ENCODE assay signal across 8 cellular contexts in the genomic region with DNA sequence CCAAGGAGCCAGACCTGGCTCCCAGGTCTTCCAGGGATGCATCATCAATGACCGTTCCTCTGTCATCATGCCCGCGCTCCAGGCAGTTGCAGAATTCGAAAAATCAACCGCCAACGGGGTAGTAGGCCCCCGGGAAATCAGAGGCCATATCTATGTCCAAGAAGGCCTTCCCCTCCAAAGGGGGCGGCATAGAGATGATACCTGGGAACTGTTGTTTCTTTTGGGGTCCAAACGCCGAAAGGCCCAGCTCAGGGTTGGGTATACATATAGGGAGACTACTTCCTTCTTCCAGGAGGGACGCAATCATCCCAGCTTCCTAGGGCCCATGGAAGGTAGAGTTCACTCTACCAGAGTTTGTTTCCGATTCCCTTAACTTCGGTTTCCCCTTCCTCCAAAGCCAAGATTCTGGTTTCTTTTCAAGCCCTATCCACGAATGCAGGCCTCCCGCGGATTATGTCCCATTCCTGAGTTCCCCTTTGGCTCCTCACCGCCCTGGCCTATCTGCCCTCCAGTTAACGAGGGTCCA. TPM values are rescaled to one million over a fixed set of nuclear protein-coding genes. Genes with fewer than 3 reads are reported as not detected.
DNase-seq lines count a peak whose midpoint lies in the region; ATAC-seq and TF ChIP-seq lines count a peak whose summit lies in the region.

No MANE protein-coding gene starts in this region.

- peaks cover 22 to 26% of the 10 kb centered on the region in 2 experiments for H3K36me3 ChIP-seq in SK-N-SH (replicated peaks in 1 of 2; ENCODE audit: control insufficient read depth in 1 of 2, insufficient read depth in 2 of 2, low read length in 1 of 2)

- peak overlapping the region; percentile 94 to 99 (median 97) for H3K27ac Mint-ChIP-seq in naive thymus-derived CD8-positive, alpha-beta T cell

- POLR2A ChIA-PET in SK-N-SH (lab: Yijun Ruan, JAX) = no interaction called here
- POLR2A ChIA-PET in naive thymus-derived CD8-positive, alpha-beta T cell (lab: Charles Lee) = interaction anchor here (0.7 to 2.1 kb wide), 4 partner anchors 53 to 652 kb away, joined by 3 to 9 read pairs (median 5); partner anchors contain the start of genes NOL6, UBAP1 and UBAP2

- TF ChIP-seq RAD21 in SK-N-SH (IDR thresholded peaks at IDR 0.05; ENCODE audit: low read length) = 0 out of 2 replicates have a peak, but pooled peaks have one; percentile 8

- peaks cover 0 to 8% (median 0%) of the 10 kb centered on the region in 5 donors for H3K27me3 Mint-ChIP-seq in naive thymus-derived CD8-positive, alpha-beta T cell

- H3K27me3 ChIP-seq in SK-N-SH (ENCODE audit: insufficient read depth) = no peaks in the 10 kb centered on the region

- H3K4me1 Mint-ChIP-seq in naive thymus-derived CD8-positive, alpha-beta T cell = peaks cover 40 to 62% (median 57%) of the 10 kb centered on the region in 4 donors

- H2AFZ ChIP-seq in SK-N-SH (ENCODE audit: low read depth) = peak overlapping the region; percentile 84

- peak overlapping the region; percentile 93 for H3K9ac ChIP-seq in SK-N-SH

- CTCF ChIA-PET in SK-N-SH (lab: Yijun Ruan, JAX) = interaction anchor here (0.6 to 2.6 kb wide), 4 partner anchors 11 to 712 kb away, joined by 3 to 8 read pairs (median 3); no protein-coding TSS in a partner anchor

- no peak for TF ChIP-seq EP300 in SK-N-SH (IDR thresholded peaks at IDR 0.05; ENCODE audit: borderline replicate concordance in 1 of 2, low read depth in 1 of 2, low read length in 1 of 2)

- peaks cover 0 to 41% (median 9%) of the 10 kb centered on the region in 3 donors for H3K36me3 Mint-ChIP-seq in naive thymus-derived CD8-positive, alpha-beta T cell

- peak overlapping the region; percentile 92 for H3K4me2 ChIP-seq in SK-N-SH

- under 1% methylated on average over 15 of the region's 18 CpGs for WGBS in SK-N-SH (ENCODE audit: low lambda C conversion rate)

- peak overlapping the region; percentile 93 to 94 for H3K4me3 ChIP-seq in SK-N-SH (ENCODE audit: low read depth in 2 of 2, low read length in 1 of 2)

- no peaks in the 10 kb centered on the region; the same call in 1 of the 2 replicates for H4K20me1 ChIP-seq in SK-N-SH (ENCODE audit: insufficient read depth)

- DNase-seq in stimulated activated CD4-positive, alpha-beta T cell treated with anti-CD3 and anti-CD28 coated beads, Interleukin-15, amount 100 ng/mL, for 24 hours = peak; percentile 18
- no peak for DNase-seq in stimulated activated CD4-positive, alpha-beta T cell treated with anti-CD3 and anti-CD28 coated beads, Interleukin-4, amount 100 ng/mL, for 24 hours
- DNase-seq in SK-N-SH (peak; percentile 57), epidermal melanocyte (ENCODE audit: insufficient read length, low spot score) (peak; percentile 21), NCI-H2107 (lab: John Stamatoyannopoulos, UW) (no peak), medulla oblongata (ENCODE audit: extremely low spot score) (no peak)
- no peak for DNase-seq in naive thymus-derived CD8-positive, alpha-beta T cell

- no peak for ATAC-seq in naive thymus-derived CD8-positive, alpha-beta T cell
- ATAC-seq in HG03045 (IDR thresholded peaks at IDR 0.05; ENCODE audit: unreplicated experiment) = no peak

- H3K9me3 Mint-ChIP-seq in naive thymus-derived CD8-positive, alpha-beta T cell = no peaks in the 10 kb centered on the region

- H3K27ac ChIP-seq in SK-N-SH (ENCODE audit: low read depth in 2 of 2, low read length in 1 of 2) = peak overlapping the region; percentile 85 to 94

- TF ChIP-seq CTCF in SK-N-SH (IDR thresholded peaks at IDR 0.05) = 0 out of 2 replicates have a peak, but pooled peaks have one; percentile 13

- no peaks in the 10 kb centered on the region for H3K9me3 ChIP-seq in SK-N-SH

- no peaks in the 10 kb centered on the region for H3K9me2 ChIP-seq in SK-N-SH

- H3K79me2 ChIP-seq in SK-N-SH (ENCODE audit: insufficient read depth) = peaks cover 57% of the 10 kb centered on the region

- no peaks in the 10 kb centered on the region for H3F3A ChIP-seq in SK-N-SH (replicated peaks; ENCODE audit: insufficient read depth)

- H3K4me1 ChIP-seq in SK-N-SH (ENCODE audit: control insufficient read depth in 1 of 2, insufficient read depth in 2 of 2, low read depth in 1 of 2, low read length in 1 of 2) = peaks cover 7 to 23% of the 10 kb centered on the region in 2 experiments; a peak in 3 of 4 replicates

- H3K4me3 Mint-ChIP-seq in naive thymus-derived CD8-positive, alpha-beta T cell = peak overlapping the region; percentile 90 to 99 (median 95)

TF ChIP-seq in SK-N-SH, 30 proteins besides CTCF, POLR2A, EP300 and RAD21:
- TF ChIP-seq SIN3A (IDR thresholded peaks at IDR 0.05; ENCODE audit: borderline replicate concordance, low read depth, low read length) (0 out of 2 replicates have a peak, but pooled peaks have one; percentile 11), RFX5 (IDR thresholded peaks at IDR 0.05; ENCODE audit: low read length) (no peak), SMC3 (IDR thresholded peaks at IDR 0.05; ENCODE audit: low read depth, low read length) (no peak), FOXM1 (IDR thresholded peaks at IDR 0.05; ENCODE audit: low read depth) (no peak)

RNA-seq across cellular contexts. Expression of gene DCAF12, which starts 0.8 kb away (rescaled TPM):
- polyA plus RNA-seq in SK-N-SH (2012; rRNA removed) = 20.8 and 25.7 TPM in 2 replicates
- 18.5 and 24.9 TPM in 2 replicates for polyA plus RNA-seq in SK-N-SH (2012; cell fraction: cytosol; rRNA removed)
- polyA plus RNA-seq in SK-N-SH (2012; cell fraction: nucleus; rRNA removed) = 8.1 and 19.7 TPM in 2 replicates
- 10 to 100 TPM; 21.5 to 24.0 TPM for total RNA-seq in naive thymus-derived CD8-positive, alpha-beta T cell
- polyA plus RNA-seq in naive thymus-derived CD8-positive, alpha-beta T cell = 10 to 100 TPM in 2 of 3 donors, 1 to 10 TPM in 1; 9.0 to 14.8 (median 13.9) TPM

RNA-seq across cellular contexts. Expression of gene UBAP1, which starts 53.1 kb away (rescaled TPM):
- polyA plus RNA-seq in SK-N-SH (2012; rRNA removed) = 26.3 and 31.7 TPM in 2 replicates
- polyA plus RNA-seq in SK-N-SH (2012; cell fraction: cytosol; rRNA removed) = 26.4 and 28.2 TPM in 2 replicates
- polyA plus RNA-seq in SK-N-SH (2012; cell fraction: nucleus; rRNA removed) = 17.9 and 23.6 TPM in 2 replicates
- 10 to 100 TPM; 38.9 to 40.2 TPM for total RNA-seq in naive thymus-derived CD8-positive, alpha-beta T cell
- polyA plus RNA-seq in naive thymus-derived CD8-positive, alpha-beta T cell = 10 to 100 TPM; 36.3 to 48.1 (median 36.5) TPM

Comparison
In these comparisons a context has a peak if more than half of its experiments do, and no peak if none do; other contexts are left out.
1. DNase-seq: peak in stimulated activated CD4-positive, alpha-beta T cell treated with anti-CD3 and anti-CD28 coated beads, Interleukin-15, amount 100 ng/mL, for 24 hours (single experiment), SK-N-SH (single experiment) and epidermal melanocyte (single experiment); none in stimulated activated CD4-positive, alpha-beta T cell treated with anti-CD3 and anti-CD28 coated beads, Interleukin-4, amount 100 ng/mL, for 24 hours (single experiment), naive thymus-derived CD8-positive, alpha-beta T cell (0 of 10), NCI-H2107 (single experiment) and medulla oblongata (single experiment).